ENCODE assay signal across 9 cellular contexts in the genomic region with DNA sequence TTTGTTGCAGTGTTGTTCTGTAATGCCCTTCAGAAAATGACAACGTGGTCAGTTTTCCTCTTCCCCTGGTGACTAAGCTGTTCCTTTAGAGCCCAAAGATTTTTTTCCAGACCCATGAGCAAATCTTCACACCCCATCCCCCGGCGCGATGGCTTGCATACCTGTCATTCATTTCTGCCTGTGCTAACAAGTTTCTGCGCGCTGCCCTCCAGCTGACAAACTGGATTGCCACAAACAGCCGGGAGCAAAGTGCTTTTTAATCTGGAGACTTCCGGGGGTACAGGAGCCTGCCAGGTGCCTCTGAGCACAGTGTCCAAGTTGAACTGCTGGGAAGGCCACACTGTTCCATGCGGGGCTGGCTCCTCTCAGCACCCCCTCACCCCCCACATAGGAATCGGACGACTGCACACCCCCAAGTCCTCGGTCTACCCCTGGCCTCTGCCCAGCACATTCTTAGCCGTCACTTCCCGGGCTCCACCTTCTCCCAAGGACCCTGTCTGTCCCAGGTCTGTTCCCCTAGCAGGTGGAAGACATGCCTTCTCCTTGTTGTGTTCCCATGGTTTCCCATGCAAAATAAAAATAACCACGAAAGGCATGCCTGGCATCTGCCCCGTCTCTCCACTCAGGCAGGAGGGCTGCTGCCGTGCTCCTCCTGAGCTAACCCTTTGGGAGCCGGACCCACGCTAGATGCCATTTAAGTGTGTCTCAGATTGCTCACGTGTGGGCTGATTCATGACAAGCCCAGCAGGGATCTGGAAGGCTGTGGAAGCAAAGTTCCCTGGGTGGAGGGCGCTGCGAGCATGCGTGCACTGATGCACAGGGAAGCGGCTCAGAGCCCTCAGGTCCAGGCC. TPM values are rescaled to one million over a fixed set of nuclear protein-coding genes. Genes with fewer than 3 reads are reported as not detected.
A peak's percentile ranks its signal among the peaks of the same experiment; 100 is the strongest.
DNase-seq lines count a peak whose midpoint lies in the region; ATAC-seq and TF ChIP-seq lines count a peak whose summit lies in the region.
"Had no signal": no experiment of that assay in that cellular context is flagged by ENCODE, and none has a peak within 500 bp of the region (broad histone marks: within the 10 kb centered on the region; RNA-seq: fewer than 3 reads in every experiment).

No MANE protein-coding gene starts in this region.

- ATAC-seq in left lobe of liver (peak; percentile 34), HG03139 (IDR thresholded peaks at IDR 0.05; ENCODE audit: unreplicated experiment) (no peak), GM18867 (IDR thresholded peaks at IDR 0.05; ENCODE audit: unreplicated experiment) (no peak)

- H3K27me3 Mint-ChIP-seq in chondrocyte (ENCODE audit: low read depth) = no peaks in the 10 kb centered on the region

- peak; percentile 14 for TF ChIP-seq CTCF in chondrocyte (IDR thresholded peaks at IDR 0.05)

- peak overlapping the region; percentile 53 for H3K4me3 Mint-ChIP-seq in chondrocyte (ENCODE audit: unreplicated experiment)
- H3K4me3 Mint-ChIP-seq: neural crest cell had no signal

- H3K9me3 Mint-ChIP-seq in chondrocyte (ENCODE audit: low read depth) = no peaks in the 10 kb centered on the region
- H3K9me3 Mint-ChIP-seq: neural crest cell had no signal

- peak; percentile 87 for DNase-seq in LHCN-M2 (ENCODE audit: low read depth)
- DNase-seq in chondrocyte (ENCODE audit: low spot score) = peak; percentile 95
- DNase-seq in left lobe of liver (ENCODE audit: low spot score) = no peak
- DNase-seq in foreskin melanocyte = no peak
- DNase-seq: activated T-cell treated with anti-CD3 and anti-CD28 coated beads for 4 hours had no signal

- peak overlapping the region; percentile 74 for H3K27ac ChIP-seq in temporal lobe (ENCODE audit: low read depth, low read length)

- H3K27ac Mint-ChIP-seq in chondrocyte (ENCODE audit: unreplicated experiment) = peak overlapping the region; percentile 99

- H3K36me3 Mint-ChIP-seq in chondrocyte (ENCODE audit: low read depth) = peaks cover 35% of the 10 kb centered on the region

- H3K4me1 Mint-ChIP-seq in chondrocyte (ENCODE audit: low read depth) = peaks cover 49% of the 10 kb centered on the region

RNA-seq across cellular contexts. Expression of a gene that starts 14.1 kb away (rescaled TPM):
- total RNA-seq in LHCN-M2 (2014; rRNA removed) (15.4 and 16.5 TPM in 2 replicates), chondrocyte (34.6 to 41.6 TPM (median 39.5 TPM) in 3 replicates), left lobe of liver (3.4 TPM), temporal lobe (4.2 TPM)
- 21.2 TPM for polyA plus RNA-seq in LHCN-M2 (2012)

Comparison
In these comparisons a context has a peak if more than half of its experiments do, and no peak if none do; other contexts are left out.
1. DNase-seq: peak in LHCN-M2 (single experiment) and chondrocyte (single experiment); none in left lobe of liver (single experiment) and foreskin melanocyte (single experiment).